11 cellular contexts compared by ENCODE assay signal in the genomic region with DNA sequence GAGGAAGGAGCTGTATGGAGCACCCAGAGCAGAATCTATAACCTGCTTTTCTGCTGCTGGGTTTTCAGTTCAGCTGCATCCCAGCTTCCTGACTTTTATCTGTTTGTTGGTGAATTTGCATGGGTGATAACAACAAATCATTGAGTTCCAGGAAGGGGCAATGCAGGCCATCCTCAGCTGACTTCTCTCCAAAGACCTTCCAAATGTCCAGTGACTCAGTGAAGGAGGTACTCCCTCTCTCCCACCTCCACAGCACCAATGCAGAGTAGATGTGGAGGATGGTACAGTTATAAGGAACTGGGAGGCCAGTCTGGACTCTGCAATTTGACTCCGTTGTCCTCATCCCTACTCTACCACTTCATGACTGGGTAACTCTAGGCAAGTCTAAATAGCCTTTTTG. TPM values are rescaled to one million over a fixed set of nuclear protein-coding genes. Genes with fewer than 3 reads are reported as not detected.
DNase-seq lines count a peak whose midpoint lies in the region; ATAC-seq and TF ChIP-seq lines count a peak whose summit lies in the region.
"Had no signal": no experiment of that assay in that cellular context is flagged by ENCODE, and none has a peak within 500 bp of the region (broad histone marks: within the 10 kb centered on the region; RNA-seq: fewer than 3 reads in every experiment).

No MANE protein-coding gene starts in this region.

- H3K4me3 ChIP-seq in OCI-LY3 (ENCODE audit: low read length): peak overlapping the region; percentile 96
- H3K4me3 ChIP-seq in epithelial cell of proximal tubule (ENCODE audit: low read depth, low read length): peak overlapping the region; percentile 87
- H3K4me3 ChIP-seq in rectal smooth muscle tissue (ENCODE audit: low read length): peak overlapping the region; percentile 96

- H3K79me2 ChIP-seq in OCI-LY3 (ENCODE audit: low read length): peaks cover 47% of the 10 kb centered on the region

- H2AFZ ChIP-seq in OCI-LY3 (ENCODE audit: low read depth, low read length): no peak overlapping the region

- no peaks in the 10 kb centered on the region for H3K27me3 ChIP-seq in OCI-LY3 (ENCODE audit: low read depth, low read length)
- H3K27me3 ChIP-seq in rectal smooth muscle tissue (ENCODE audit: control insufficient read depth, insufficient read depth, low read length): no peaks in the 10 kb centered on the region
- H3K27me3 ChIP-seq: tibial nerve had no signal

- no peaks in the 10 kb centered on the region for H3K9me3 ChIP-seq in OCI-LY3 (ENCODE audit: insufficient read depth, low read length)
- H3K9me3 ChIP-seq: tibial nerve had no signal

- DNase-seq in EL: peak; percentile 12
- DNase-seq in epithelial cell of proximal tubule (ENCODE audit: low read depth): no peak
- DNase-seq in NK-92 treated with Interleukin-12 subunit alpha and Interleukin-12 subunit beta, amount 100 ng/mL, for 24 hours (lab: John Stamatoyannopoulos, UW): no peak
- no peak for DNase-seq in NCI-H510A treated with DMSO at 0.1 percent for 48 hours (lab: John Stamatoyannopoulos, UW)
- DNase-seq in kidney glomerular epithelial cell (lab: John Stamatoyannopoulos, UW): no peak
- DNase-seq: foreskin melanocyte, NCI-H774 had no signal

- TF ChIP-seq CTCF in OCI-LY3 (IDR thresholded peaks at IDR 0.05; ENCODE audit: low read depth, low read length) (no peak), epithelial cell of proximal tubule (conservative IDR thresholded peaks at IDR 0.05; ENCODE audit: low read depth, low read length) (no peak)

- H3K4me1 ChIP-seq in OCI-LY3 (ENCODE audit: low read length) (peaks cover 49% of the 10 kb centered on the region), rectal smooth muscle tissue (ENCODE audit: control insufficient read depth, insufficient read depth, low read length) (peaks cover 6% of the 10 kb centered on the region)

- no peak for ATAC-seq in GM21381 (IDR thresholded peaks at IDR 0.05; ENCODE audit: unreplicated experiment)

- H3K36me3 ChIP-seq in OCI-LY3 (replicated peaks; ENCODE audit: low read depth, low read length) (peaks cover 14% of the 10 kb centered on the region), rectal smooth muscle tissue (ENCODE audit: control insufficient read depth, insufficient read depth, low read length) (no peaks in the 10 kb centered on the region)
- H3K36me3 ChIP-seq: tibial nerve had no signal

- H3K9ac ChIP-seq in OCI-LY3 (ENCODE audit: low read length) (peak overlapping the region; percentile 99), rectal smooth muscle tissue (ENCODE audit: low read length) (no peak overlapping the region)

- H4K20me1 ChIP-seq in OCI-LY3 (ENCODE audit: insufficient read depth, low read length): peaks cover 25% of the 10 kb centered on the region

- H3K4me2 ChIP-seq in OCI-LY3 (ENCODE audit: low read length): peak overlapping the region; percentile 100

- H3K27ac ChIP-seq in OCI-LY3 (ENCODE audit: low read length) (peak overlapping the region; percentile 97), rectal smooth muscle tissue (ENCODE audit: low read depth, low read length) (peak overlapping the region; percentile 91)

RNA-seq across cellular contexts. Expression of a gene that starts 1.7 kb away (rescaled TPM):
- 307 and 390 TPM in 2 replicates for total RNA-seq in epithelial cell of proximal tubule

RNA-seq across cellular contexts. Expression of a gene that starts 50.0 kb away (rescaled TPM):
- total RNA-seq in epithelial cell of proximal tubule: not detected in 2 replicates
- total RNA-seq: tibial nerve had no signal
